Comparison of ENCODE assay signal across 8 cellular contexts in genomic region chr6:42963855-42964605, GRCh38. TPM values are rescaled to one million over a fixed set of nuclear protein-coding genes. Genes with fewer than 3 reads are reported as not detected.
DNase-seq lines count a peak whose midpoint lies in the region; ATAC-seq and TF ChIP-seq lines count a peak whose summit lies in the region.

No MANE protein-coding gene starts in this region.

- POLR2A ChIA-PET in naive thymus-derived CD4-positive, alpha-beta T cell (lab: Charles Lee) = interaction anchor here (0.6 to 1.5 kb wide), 2 partner anchors 15 to 33 kb away, joined by 3 to 7 read pairs; partner anchors contain the start of gene PEX6

- no peak overlapping the region for H3K27ac Mint-ChIP-seq in naive thymus-derived CD4-positive, alpha-beta T cell

- H3K36me3 Mint-ChIP-seq in naive thymus-derived CD4-positive, alpha-beta T cell = peaks cover 3 to 24% (median 5%) of the 10 kb centered on the region in 5 donors

- H3K9me3 ChIP-seq in naive thymus-derived CD4-positive, alpha-beta T cell (ENCODE audit: control insufficient read depth in 2 of 3, low read length in 3 of 3) = no peaks in the 10 kb centered on the region
- no peaks in the 10 kb centered on the region for H3K9me3 ChIP-seq in ovary

- H3K36me3 ChIP-seq in naive thymus-derived CD4-positive, alpha-beta T cell (ENCODE audit: control insufficient read depth in 2 of 3, insufficient read depth in 3 of 3, low read length in 3 of 3) = peaks cover 0 to 63% (median 2%) of the 10 kb centered on the region in 3 experiments
- peaks cover 3% of the 10 kb centered on the region for H3K36me3 ChIP-seq in ovary

- H3K4me3 Mint-ChIP-seq in naive thymus-derived CD4-positive, alpha-beta T cell = no peak overlapping the region

- no peak overlapping the region for H3K27ac ChIP-seq in naive thymus-derived CD4-positive, alpha-beta T cell (ENCODE audit: low read depth, low read length)
- H3K27ac ChIP-seq in ovary = no peak overlapping the region

- 80 to 86% (median 84%) methylated on average over 9 of the region's 9 CpGs for WGBS in ovary, 3 donors

- peaks cover 0 to 24% (median 16%) of the 10 kb centered on the region in 7 donors for H3K4me1 Mint-ChIP-seq in naive thymus-derived CD4-positive, alpha-beta T cell

- H3K4me3 ChIP-seq in naive thymus-derived CD4-positive, alpha-beta T cell (ENCODE audit: low read length) = no peak overlapping the region
- H3K4me3 ChIP-seq in ovary = no peak overlapping the region

- DNase-seq in activated effector memory CD4-positive, alpha-beta T cell treated with anti-CD3 and anti-CD28 coated beads, Interleukin-2, amount 50 U/mL, for 16 hours = peak; percentile 67
- DNase-seq in activated effector memory CD4-positive, alpha-beta T cell treated with Interleukin-2 at 50 U/mL for 16 hours = no peak
- DNase-seq in NCI-H2196 treated with DMSO at 0.1 percent for 48 hours (lab: John Stamatoyannopoulos, UW; ENCODE audit: unreplicated experiment) = peak; percentile 32
- peak; percentile 65 for DNase-seq in amniotic epithelial cell (ENCODE audit: low read depth)
- DNase-seq in naive thymus-derived CD4-positive, alpha-beta T cell = peak in 5 of 9 donors; percentile 14 to 46 (median 23)
- no peak for DNase-seq in ovary

- peaks cover 0 to 18% (median 0%) of the 10 kb centered on the region in 5 donors for H3K27me3 Mint-ChIP-seq in naive thymus-derived CD4-positive, alpha-beta T cell

- peaks cover 0 to 5% of the 10 kb centered on the region in 2 donors for H3K4me1 ChIP-seq in naive thymus-derived CD4-positive, alpha-beta T cell (ENCODE audit: control insufficient read depth in 2 of 2, insufficient read depth in 2 of 2, low read length in 2 of 2)
- peaks cover 5% of the 10 kb centered on the region for H3K4me1 ChIP-seq in ovary (ENCODE audit: insufficient read depth)

- intact Hi-C loops in naive thymus-derived CD4-positive, alpha-beta T cell (cut with micrococcal nuclease) = loop anchor here (2.0 to 5.0 kb wide), 2 partner anchors 62 to 179 kb away; no protein-coding TSS in a partner anchor
- intact Hi-C loops in ovary (cut with DNase I) = loop anchor here in 1 of 4 donors (10.0 kb wide), 1 partner anchor 49 kb away; the partner anchor contains the start of gene PTCRA

- no peak for TF ChIP-seq EP300 in ovary (IDR thresholded peaks at IDR 0.05)

- no peak for TF ChIP-seq CTCF in ovary (IDR thresholded peaks at IDR 0.05)

- no peak for TF ChIP-seq POLR2A in ovary (IDR thresholded peaks at IDR 0.05)

- H3K9me3 Mint-ChIP-seq in naive thymus-derived CD4-positive, alpha-beta T cell = no peaks in the 10 kb centered on the region

- CTCF ChIA-PET in naive thymus-derived CD4-positive, alpha-beta T cell (lab: Charles Lee) = interaction anchor here (1.3 kb wide), 1 partner anchor 180 kb away, joined by 4 read pairs; no protein-coding TSS in a partner anchor

- peak; percentile 43 for ATAC-seq in naive thymus-derived CD4-positive, alpha-beta T cell
- ATAC-seq in GM21381 (IDR thresholded peaks at IDR 0.05; ENCODE audit: unreplicated experiment) (no peak), GM21786 (IDR thresholded peaks at IDR 0.05; ENCODE audit: unreplicated experiment) (no peak)

- no peaks in the 10 kb centered on the region for H3K27me3 ChIP-seq in naive thymus-derived CD4-positive, alpha-beta T cell (ENCODE audit: control insufficient read depth in 2 of 2, insufficient read depth in 2 of 2, low read length in 2 of 2)
- H3K27me3 ChIP-seq in ovary = no peaks in the 10 kb centered on the region

RNA-seq across cellular contexts. Expression of gene GNMT, which starts 3.5 kb away (rescaled TPM):
- 1 to 10 TPM in 3 of 5 experiments, under 1 TPM in 2; 0.95 to 2.6 (median 1.1) TPM for total RNA-seq in naive thymus-derived CD4-positive, alpha-beta T cell
- polyA plus RNA-seq in naive thymus-derived CD4-positive, alpha-beta T cell = not detected
- 1 to 10 TPM in 4 of 7 donors, under 1 TPM in 3; 0.57 to 2.7 (median 1.3) TPM for total RNA-seq in ovary
- polyA plus RNA-seq in ovary = 1 to 10 TPM in 1 of 2 donors, under 1 TPM in 1; 0.35 to 1.1 TPM

RNA-seq across cellular contexts. Expression of gene PEX6, which starts 15.0 kb away (rescaled TPM):
- 10 to 100 TPM; 14.1 to 42.3 (median 28.0) TPM for total RNA-seq in naive thymus-derived CD4-positive, alpha-beta T cell
- polyA plus RNA-seq in naive thymus-derived CD4-positive, alpha-beta T cell = 10 to 100 TPM; 21.2 to 24.6 TPM
- 10 to 100 TPM; 23.1 to 41.0 (median 29.8) TPM for total RNA-seq in ovary
- 10 to 100 TPM in 1 of 2 donors, 1 to 10 TPM in 1; 8.8 to 30.2 TPM for polyA plus RNA-seq in ovary

RNA-seq across cellular contexts. Expression of gene PPP2R5D, which starts 20.3 kb away (rescaled TPM):
- total RNA-seq in naive thymus-derived CD4-positive, alpha-beta T cell = 10 to 100 TPM; 19.7 to 60.4 (median 28.2) TPM
- polyA plus RNA-seq in naive thymus-derived CD4-positive, alpha-beta T cell = 10 to 100 TPM; 21.5 to 34.0 TPM
- 10 to 100 TPM; 20.4 to 40.5 (median 34.1) TPM for total RNA-seq in ovary
- polyA plus RNA-seq in ovary = 10 to 100 TPM; 30.4 to 78.1 TPM

RNA-seq across cellular contexts. Expression of gene CNPY3, which starts 34.8 kb away (rescaled TPM):
- total RNA-seq in naive thymus-derived CD4-positive, alpha-beta T cell = 10 to 100 TPM; 58.6 to 98.9 (median 87.4) TPM
- polyA plus RNA-seq in naive thymus-derived CD4-positive, alpha-beta T cell = 100 to 1,000 TPM in 1 of 2 donors, 10 to 100 TPM in 1; 92.7 to 134 TPM
- 10 to 100 TPM; 25.3 to 61.2 (median 44.5) TPM for total RNA-seq in ovary
- 10 to 100 TPM; 36.8 to 40.0 TPM for polyA plus RNA-seq in ovary

RNA-seq across cellular contexts. Expression of gene PTCRA, which starts 48.2 kb away (rescaled TPM):
- under 1 TPM in 2 of 5 experiments, not detected in 3; 0.56 to 0.93 TPM for total RNA-seq in naive thymus-derived CD4-positive, alpha-beta T cell
- polyA plus RNA-seq in naive thymus-derived CD4-positive, alpha-beta T cell = not detected
- total RNA-seq in ovary = under 1 TPM in 1 of 7 donors, not detected in 6; 0.55 TPM
- polyA plus RNA-seq in ovary = not detected

Comparison
In these comparisons a context has a peak if more than half of its experiments do, and no peak if none do; other contexts are left out.
1. DNase-seq: peak in activated effector memory CD4-positive, alpha-beta T cell treated with anti-CD3 and anti-CD28 coated beads, Interleukin-2, amount 50 U/mL, for 16 hours (single experiment), NCI-H2196 treated with DMSO at 0.1 percent for 48 hours (single experiment), amniotic epithelial cell (single experiment) and naive thymus-derived CD4-positive, alpha-beta T cell (5 of 9); none in activated effector memory CD4-positive, alpha-beta T cell treated with Interleukin-2 at 50 U/mL for 16 hours (single experiment) and ovary (0 of 5).